ENCODE assay signal across 10 cellular contexts in the genomic region with DNA sequence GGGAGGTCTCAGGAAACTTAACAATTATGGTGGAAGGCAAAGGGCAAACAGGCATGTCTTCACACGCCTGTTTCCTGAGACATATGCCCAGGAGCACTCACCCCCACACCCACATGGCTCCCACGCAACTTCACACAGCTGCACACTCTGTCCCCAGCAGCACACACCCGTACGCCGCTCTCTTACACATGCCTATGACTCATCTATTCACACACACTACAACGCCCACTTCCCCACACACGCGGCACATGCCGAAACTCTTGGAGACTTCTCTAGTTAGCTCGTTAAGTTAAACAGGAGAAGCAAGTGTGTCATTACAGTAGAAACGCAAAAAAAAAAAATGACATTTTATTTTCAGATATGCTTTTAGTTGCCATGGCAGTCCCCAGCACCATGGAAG. TPM values are rescaled to one million over a fixed set of nuclear protein-coding genes. Genes with fewer than 3 reads are reported as not detected.
A peak's percentile ranks its signal among the peaks of the same experiment; 100 is the strongest.
DNase-seq lines count a peak whose midpoint lies in the region; ATAC-seq and TF ChIP-seq lines count a peak whose summit lies in the region.
"Had no signal": no experiment of that assay in that cellular context is flagged by ENCODE, and none has a peak within 500 bp of the region (broad histone marks: within the 10 kb centered on the region; RNA-seq: fewer than 3 reads in every experiment).

No MANE protein-coding gene starts in this region.

- intact Hi-C loops in dorsolateral prefrontal cortex (cut with DNase I), result no loop called here

- DNase-seq in activated T-cell treated with anti-CD3 and anti-CD28 coated beads, Interleukin-2, amount 50 U/mL, for 48 hours, result peak; percentile 21 to 26
- DNase-seq in activated T-cell treated with anti-CD3 and anti-CD28 coated beads for 4 hours (no peak), KBM-7 (peak; percentile 49), dorsolateral prefrontal cortex (peak in 9 of 10 donors; percentile 26 to 85 (median 71)), putamen (ENCODE audit: low spot score) (peak; percentile 64), OCI-M2 (lab: John Stamatoyannopoulos, UW; ENCODE audit: unreplicated experiment) (no peak)

- H3K27me3 ChIP-seq in dorsolateral prefrontal cortex, result no peaks in the 10 kb centered on the region

- H3K27ac ChIP-seq in dorsolateral prefrontal cortex, result peak overlapping the region in 3 of 59 donors; percentile 9 to 38 (median 22)

- H3K4me3 ChIP-seq in dorsolateral prefrontal cortex, result peak overlapping the region in 9 of 59 donors; percentile 0 to 40 (median 26)

- TF ChIP-seq CTCF in dorsolateral prefrontal cortex (IDR thresholded peaks at IDR 0.05 in 54 of 56, conservative IDR thresholded peaks at IDR 0.05 in 2 of 56; ENCODE audit: low read depth in 1 of 56, partially characterized antibody in 56 of 56), result no peak

- in situ Hi-C loops in KBM-7 (cut with MboI; ENCODE audit: low pct_unique_long_range_greater_than_20kb, low sequenced_read_pairs), result no loop called here

- ATAC-seq in HG03354 (IDR thresholded peaks at IDR 0.05; ENCODE audit: poor library complexity, severe bottlenecking, unreplicated experiment) (no peak), GM21515 (IDR thresholded peaks at IDR 0.05; ENCODE audit: unreplicated experiment) (no peak)
- ATAC-seq: T-cell had no signal

RNA-seq across cellular contexts. Expression of gene CALN1, which starts 6.7 kb away (rescaled TPM):
- 10 to 100 TPM; 15.6 to 71.8 (median 37.7) TPM for total RNA-seq in dorsolateral prefrontal cortex
- total RNA-seq: glomerular endothelial cell had no signal

Comparison
In these comparisons a context has a peak if more than half of its experiments do, and no peak if none do; other contexts are left out.
1. DNase-seq: peak in activated T-cell treated with anti-CD3 and anti-CD28 coated beads, Interleukin-2, amount 50 U/mL, for 48 hours (2 of 2), KBM-7 (single experiment), dorsolateral prefrontal cortex (9 of 10) and putamen (single experiment); none in activated T-cell treated with anti-CD3 and anti-CD28 coated beads for 4 hours (single experiment) and OCI-M2 (single experiment).